In the genomic region with DNA sequence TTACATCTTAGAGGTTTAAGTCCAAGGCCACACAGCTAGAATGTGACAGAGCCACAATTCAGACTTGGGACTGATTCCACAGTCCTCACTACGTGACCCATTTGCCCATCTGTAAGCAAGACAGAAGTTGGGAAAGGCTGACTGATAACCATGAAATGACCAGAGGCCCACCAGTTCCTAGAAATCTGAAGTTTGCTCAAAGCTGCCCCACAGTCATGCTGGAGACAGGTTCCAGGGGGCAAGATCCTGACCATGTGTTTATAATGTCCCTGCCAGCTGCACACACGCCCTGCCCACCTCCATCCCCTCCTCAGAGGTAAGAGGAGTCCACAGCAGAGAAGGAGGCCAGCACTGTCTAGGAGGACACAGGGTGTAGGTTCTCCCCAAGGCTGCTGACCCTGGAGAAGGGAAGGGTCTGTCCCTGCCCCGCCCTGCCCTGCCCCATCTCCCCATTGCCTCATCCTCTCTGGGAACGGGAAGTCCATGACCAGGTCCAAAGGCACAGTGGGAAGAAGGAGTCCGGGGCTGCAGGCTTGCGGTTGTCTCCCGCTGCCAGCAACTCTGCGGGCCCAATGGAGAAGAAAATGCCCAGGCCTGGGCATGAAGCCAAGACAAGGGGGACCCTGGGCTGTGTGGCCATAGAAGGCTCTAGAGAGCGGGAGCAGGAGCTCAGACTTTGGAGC, we compare ENCODE assay signal across 1 cellular context.
A peak's percentile ranks its signal among the peaks of the same experiment; 100 is the strongest.
TF ChIP-seq lines count a peak whose summit lies in the region.

No MANE protein-coding gene starts in this region.

TF ChIP-seq in HepG2, 621 proteins besides CTCF, POLR2A, EP300 and RAD21 (continued from another document and continues in another):
- TF ChIP-seq ARID2 (CRISPR knock-in tag; IDR thresholded peaks at IDR 0.05; ENCODE audit: borderline replicate concordance) (no peak), PHF8 (CRISPR knock-in tag; IDR thresholded peaks at IDR 0.05) (no peak), ZNF777 (CRISPR knock-in tag; IDR thresholded peaks at IDR 0.05) (peak; percentile 28; the same call in 1 of the 2 replicates), PCBP2 (optimal IDR thresholded peaks at IDR 0.05; ENCODE audit: low read depth, low read length, poor library complexity, severe bottlenecking) (no peak), CEBPB (IDR thresholded peaks at IDR 0.05; ENCODE audit: borderline replicate concordance, low read depth, low read length) (peak; percentile 45; the same call in 1 of the 2 replicates), BRD4 (CRISPR knock-in tag; IDR thresholded peaks at IDR 0.05) (0 out of 2 replicates have a peak, but pooled peaks have one; percentile 4), YEATS2 (CRISPR knock-in tag; IDR thresholded peaks at IDR 0.05; ENCODE audit: borderline replicate concordance) (no peak), ZNF747 (CRISPR knock-in tag; IDR thresholded peaks at IDR 0.05; ENCODE audit: borderline replicate concordance) (no peak), ZBTB42 (CRISPR knock-in tag; IDR thresholded peaks at IDR 0.05) (peak; percentile 85; the same call in 1 of the 2 replicates), SMAD9 (CRISPR knock-in tag; IDR thresholded peaks at IDR 0.05) (peak; percentile 72; the same call in 1 of the 2 replicates), ZNF879 (CRISPR knock-in tag; IDR thresholded peaks at IDR 0.05) (no peak), NR2F6 (IDR thresholded peaks at IDR 0.05) (peak; percentile 56; the same call in 1 of the 2 replicates), NR2F6 (CRISPR knock-in tag; IDR thresholded peaks at IDR 0.05) (peak; percentile 48), TAF1 (CRISPR knock-in tag; IDR thresholded peaks at IDR 0.05) (0 out of 2 replicates have a peak, but pooled peaks have one; percentile 18), IRF2 (CRISPR knock-in tag; IDR thresholded peaks at IDR 0.05) (0 out of 2 replicates have a peak, but pooled peaks have one; percentile 33), NR2F1 (CRISPR knock-in tag; IDR thresholded peaks at IDR 0.05) (peak in 1 of 2 experiments; percentile 9; a peak in 1 of 4 replicates), NCOA1 (CRISPR knock-in tag; IDR thresholded peaks at IDR 0.05) (no peak), ZNF605 (CRISPR knock-in tag; IDR thresholded peaks at IDR 0.05) (peak; percentile 69), ZNF224 (CRISPR knock-in tag; IDR thresholded peaks at IDR 0.05) (no peak), ZNF792 (CRISPR knock-in tag; IDR thresholded peaks at IDR 0.05) (0 out of 2 replicates have a peak, but pooled peaks have one; percentile 29), JUN (CRISPR knock-in tag; IDR thresholded peaks at IDR 0.05) (no peak), ZSCAN30 (CRISPR knock-in tag; IDR thresholded peaks at IDR 0.05) (no peak), THAP11 (CRISPR knock-in tag; IDR thresholded peaks at IDR 0.05) (0 out of 2 replicates have a peak, but pooled peaks have one; percentile 22), TSC22D2 (CRISPR knock-in tag; IDR thresholded peaks at IDR 0.05; ENCODE audit: borderline replicate concordance) (0 out of 2 replicates have a peak, but pooled peaks have one; percentile 61), ZNF724P (CRISPR knock-in tag; IDR thresholded peaks at IDR 0.05; ENCODE audit: borderline replicate concordance) (no peak), ZMYM2 (CRISPR knock-in tag; IDR thresholded peaks at IDR 0.05) (0 out of 2 replicates have a peak, but pooled peaks have one; percentile 30), DMAP1 (CRISPR knock-in tag; IDR thresholded peaks at IDR 0.05) (0 out of 2 replicates have a peak, but pooled peaks have one; percentile 13), ZKSCAN8 (CRISPR knock-in tag; IDR thresholded peaks at IDR 0.05; ENCODE audit: borderline replicate concordance) (no peak), NCOR1 (IDR thresholded peaks at IDR 0.05; ENCODE audit: borderline replicate concordance, low read length) (peak; percentile 86), ZNF562 (CRISPR knock-in tag; IDR thresholded peaks at IDR 0.05; ENCODE audit: borderline replicate concordance) (no peak), ZNF790 (CRISPR knock-in tag; IDR thresholded peaks at IDR 0.05; ENCODE audit: borderline replicate concordance) (no peak), PHB2 (IDR thresholded peaks at IDR 0.05; ENCODE audit: partially characterized antibody) (no peak), NFATC3 (CRISPR knock-in tag; IDR thresholded peaks at IDR 0.05) (no peak), TGIF2 (CRISPR knock-in tag; IDR thresholded peaks at IDR 0.05) (no peak), ZNF761 (CRISPR knock-in tag; conservative IDR thresholded peaks at IDR 0.05) (0 out of 2 replicates have a peak, but pooled peaks have one; percentile 52), PITX1 (CRISPR knock-in tag; IDR thresholded peaks at IDR 0.05) (no peak; the same call in 1 of the 2 replicates), ZNF546 (CRISPR knock-in tag; conservative IDR thresholded peaks at IDR 0.05) (no peak), TAF15 (IDR thresholded peaks at IDR 0.05; ENCODE audit: low read depth, low read length, poor library complexity, severe bottlenecking) (no peak), KDM2A (CRISPR knock-in tag; IDR thresholded peaks at IDR 0.05; ENCODE audit: borderline replicate concordance, low read depth) (0 out of 2 replicates have a peak, but pooled peaks have one; percentile 20), FOXA1 (IDR thresholded peaks at IDR 0.05) (no peak), FOXA1 (CRISPR knock-in tag; IDR thresholded peaks at IDR 0.05) (0 out of 2 replicates have a peak, but pooled peaks have one; percentile 39), TMF1 (CRISPR knock-in tag; IDR thresholded peaks at IDR 0.05; ENCODE audit: low read depth) (no peak), ZSCAN25 (CRISPR knock-in tag; IDR thresholded peaks at IDR 0.05) (peak; percentile 59; the same call in 1 of the 2 replicates)
- TF ChIP-seq, protein P1, sequence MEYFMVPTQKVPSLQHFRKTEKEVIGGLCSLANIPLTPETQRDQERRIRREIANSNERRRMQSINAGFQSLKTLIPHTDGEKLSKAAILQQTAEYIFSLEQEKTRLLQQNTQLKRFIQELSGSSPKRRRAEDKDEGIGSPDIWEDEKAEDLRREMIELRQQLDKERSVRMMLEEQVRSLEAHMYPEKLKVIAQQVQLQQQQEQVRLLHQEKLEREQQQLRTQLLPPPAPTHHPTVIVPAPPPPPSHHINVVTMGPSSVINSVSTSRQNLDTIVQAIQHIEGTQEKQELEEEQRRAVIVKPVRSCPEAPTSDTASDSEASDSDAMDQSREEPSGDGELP (IDR thresholded peaks at IDR 0.05; ENCODE audit: borderline replicate concordance, low read depth), result peak; percentile 56; the same call in 1 of the 2 replicates
- TF ChIP-seq, protein P2, sequence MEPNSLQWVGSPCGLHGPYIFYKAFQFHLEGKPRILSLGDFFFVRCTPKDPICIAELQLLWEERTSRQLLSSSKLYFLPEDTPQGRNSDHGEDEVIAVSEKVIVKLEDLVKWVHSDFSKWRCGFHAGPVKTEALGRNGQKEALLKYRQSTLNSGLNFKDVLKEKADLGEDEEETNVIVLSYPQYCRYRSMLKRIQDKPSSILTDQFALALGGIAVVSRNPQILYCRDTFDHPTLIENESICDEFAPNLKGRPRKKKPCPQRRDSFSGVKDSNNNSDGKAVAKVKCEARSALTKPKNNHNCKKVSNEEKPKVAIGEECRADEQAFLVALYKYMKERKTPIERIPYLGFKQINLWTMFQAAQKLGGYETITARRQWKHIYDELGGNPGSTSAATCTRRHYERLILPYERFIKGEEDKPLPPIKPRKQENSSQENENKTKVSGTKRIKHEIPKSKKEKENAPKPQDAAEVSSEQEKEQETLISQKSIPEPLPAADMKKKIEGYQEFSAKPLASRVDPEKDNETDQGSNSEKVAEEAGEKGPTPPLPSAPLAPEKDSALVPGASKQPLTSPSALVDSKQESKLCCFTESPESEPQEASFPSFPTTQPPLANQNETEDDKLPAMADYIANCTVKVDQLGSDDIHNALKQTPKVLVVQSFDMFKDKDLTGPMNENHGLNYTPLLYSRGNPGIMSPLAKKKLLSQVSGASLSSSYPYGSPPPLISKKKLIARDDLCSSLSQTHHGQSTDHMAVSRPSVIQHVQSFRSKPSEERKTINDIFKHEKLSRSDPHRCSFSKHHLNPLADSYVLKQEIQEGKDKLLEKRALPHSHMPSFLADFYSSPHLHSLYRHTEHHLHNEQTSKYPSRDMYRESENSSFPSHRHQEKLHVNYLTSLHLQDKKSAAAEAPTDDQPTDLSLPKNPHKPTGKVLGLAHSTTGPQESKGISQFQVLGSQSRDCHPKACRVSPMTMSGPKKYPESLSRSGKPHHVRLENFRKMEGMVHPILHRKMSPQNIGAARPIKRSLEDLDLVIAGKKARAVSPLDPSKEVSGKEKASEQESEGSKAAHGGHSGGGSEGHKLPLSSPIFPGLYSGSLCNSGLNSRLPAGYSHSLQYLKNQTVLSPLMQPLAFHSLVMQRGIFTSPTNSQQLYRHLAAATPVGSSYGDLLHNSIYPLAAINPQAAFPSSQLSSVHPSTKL (CRISPR knock-in tag; IDR thresholded peaks at IDR 0.05), result peak; percentile 42
- TF ChIP-seq, protein P3, sequence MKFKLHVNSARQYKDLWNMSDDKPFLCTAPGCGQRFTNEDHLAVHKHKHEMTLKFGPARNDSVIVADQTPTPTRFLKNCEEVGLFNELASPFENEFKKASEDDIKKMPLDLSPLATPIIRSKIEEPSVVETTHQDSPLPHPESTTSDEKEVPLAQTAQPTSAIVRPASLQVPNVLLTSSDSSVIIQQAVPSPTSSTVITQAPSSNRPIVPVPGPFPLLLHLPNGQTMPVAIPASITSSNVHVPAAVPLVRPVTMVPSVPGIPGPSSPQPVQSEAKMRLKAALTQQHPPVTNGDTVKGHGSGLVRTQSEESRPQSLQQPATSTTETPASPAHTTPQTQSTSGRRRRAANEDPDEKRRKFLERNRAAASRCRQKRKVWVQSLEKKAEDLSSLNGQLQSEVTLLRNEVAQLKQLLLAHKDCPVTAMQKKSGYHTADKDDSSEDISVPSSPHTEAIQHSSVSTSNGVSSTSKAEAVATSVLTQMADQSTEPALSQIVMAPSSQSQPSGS (CRISPR knock-in tag; IDR thresholded peaks at IDR 0.05), result 0 out of 2 replicates have a peak, but pooled peaks have one; percentile 6
- TF ChIP-seq, protein P4, sequence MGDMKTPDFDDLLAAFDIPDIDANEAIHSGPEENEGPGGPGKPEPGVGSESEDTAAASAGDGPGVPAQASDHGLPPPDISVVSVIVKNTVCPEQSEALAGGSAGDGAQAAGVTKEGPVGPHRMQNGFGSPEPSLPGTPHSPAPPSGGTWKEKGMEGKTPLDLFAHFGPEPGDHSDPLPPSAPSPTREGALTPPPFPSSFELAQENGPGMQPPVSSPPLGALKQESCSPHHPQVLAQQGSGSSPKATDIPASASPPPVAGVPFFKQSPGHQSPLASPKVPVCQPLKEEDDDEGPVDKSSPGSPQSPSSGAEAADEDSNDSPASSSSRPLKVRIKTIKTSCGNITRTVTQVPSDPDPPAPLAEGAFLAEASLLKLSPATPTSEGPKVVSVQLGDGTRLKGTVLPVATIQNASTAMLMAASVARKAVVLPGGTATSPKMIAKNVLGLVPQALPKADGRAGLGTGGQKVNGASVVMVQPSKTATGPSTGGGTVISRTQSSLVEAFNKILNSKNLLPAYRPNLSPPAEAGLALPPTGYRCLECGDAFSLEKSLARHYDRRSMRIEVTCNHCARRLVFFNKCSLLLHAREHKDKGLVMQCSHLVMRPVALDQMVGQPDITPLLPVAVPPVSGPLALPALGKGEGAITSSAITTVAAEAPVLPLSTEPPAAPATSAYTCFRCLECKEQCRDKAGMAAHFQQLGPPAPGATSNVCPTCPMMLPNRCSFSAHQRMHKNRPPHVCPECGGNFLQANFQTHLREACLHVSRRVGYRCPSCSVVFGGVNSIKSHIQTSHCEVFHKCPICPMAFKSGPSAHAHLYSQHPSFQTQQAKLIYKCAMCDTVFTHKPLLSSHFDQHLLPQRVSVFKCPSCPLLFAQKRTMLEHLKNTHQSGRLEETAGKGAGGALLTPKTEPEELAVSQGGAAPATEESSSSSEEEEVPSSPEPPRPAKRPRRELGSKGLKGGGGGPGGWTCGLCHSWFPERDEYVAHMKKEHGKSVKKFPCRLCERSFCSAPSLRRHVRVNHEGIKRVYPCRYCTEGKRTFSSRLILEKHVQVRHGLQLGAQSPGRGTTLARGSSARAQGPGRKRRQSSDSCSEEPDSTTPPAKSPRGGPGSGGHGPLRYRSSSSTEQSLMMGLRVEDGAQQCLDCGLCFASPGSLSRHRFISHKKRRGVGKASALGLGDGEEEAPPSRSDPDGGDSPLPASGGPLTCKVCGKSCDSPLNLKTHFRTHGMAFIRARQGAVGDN (CRISPR knock-in tag; IDR thresholded peaks at IDR 0.05), result peak; percentile 78
- TF ChIP-seq, protein P5, sequence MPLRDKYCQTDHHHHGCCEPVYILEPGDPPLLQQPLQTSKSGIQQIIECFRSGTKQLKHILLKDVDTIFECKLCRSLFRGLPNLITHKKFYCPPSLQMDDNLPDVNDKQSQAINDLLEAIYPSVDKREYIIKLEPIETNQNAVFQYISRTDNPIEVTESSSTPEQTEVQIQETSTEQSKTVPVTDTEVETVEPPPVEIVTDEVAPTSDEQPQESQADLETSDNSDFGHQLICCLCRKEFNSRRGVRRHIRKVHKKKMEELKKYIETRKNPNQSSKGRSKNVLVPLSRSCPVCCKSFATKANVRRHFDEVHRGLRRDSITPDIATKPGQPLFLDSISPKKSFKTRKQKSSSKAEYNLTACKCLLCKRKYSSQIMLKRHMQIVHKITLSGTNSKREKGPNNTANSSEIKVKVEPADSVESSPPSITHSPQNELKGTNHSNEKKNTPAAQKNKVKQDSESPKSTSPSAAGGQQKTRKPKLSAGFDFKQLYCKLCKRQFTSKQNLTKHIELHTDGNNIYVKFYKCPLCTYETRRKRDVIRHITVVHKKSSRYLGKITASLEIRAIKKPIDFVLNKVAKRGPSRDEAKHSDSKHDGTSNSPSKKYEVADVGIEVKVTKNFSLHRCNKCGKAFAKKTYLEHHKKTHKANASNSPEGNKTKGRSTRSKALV (CRISPR knock-in tag; IDR thresholded peaks at IDR 0.05), result 0 out of 2 replicates have a peak, but pooled peaks have one; percentile 33
- TF ChIP-seq, protein P6, sequence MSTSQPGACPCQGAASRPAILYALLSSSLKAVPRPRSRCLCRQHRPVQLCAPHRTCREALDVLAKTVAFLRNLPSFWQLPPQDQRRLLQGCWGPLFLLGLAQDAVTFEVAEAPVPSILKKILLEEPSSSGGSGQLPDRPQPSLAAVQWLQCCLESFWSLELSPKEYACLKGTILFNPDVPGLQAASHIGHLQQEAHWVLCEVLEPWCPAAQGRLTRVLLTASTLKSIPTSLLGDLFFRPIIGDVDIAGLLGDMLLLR (CRISPR knock-in tag; IDR thresholded peaks at IDR 0.05), result no peak
- TF ChIP-seq, protein P7, sequence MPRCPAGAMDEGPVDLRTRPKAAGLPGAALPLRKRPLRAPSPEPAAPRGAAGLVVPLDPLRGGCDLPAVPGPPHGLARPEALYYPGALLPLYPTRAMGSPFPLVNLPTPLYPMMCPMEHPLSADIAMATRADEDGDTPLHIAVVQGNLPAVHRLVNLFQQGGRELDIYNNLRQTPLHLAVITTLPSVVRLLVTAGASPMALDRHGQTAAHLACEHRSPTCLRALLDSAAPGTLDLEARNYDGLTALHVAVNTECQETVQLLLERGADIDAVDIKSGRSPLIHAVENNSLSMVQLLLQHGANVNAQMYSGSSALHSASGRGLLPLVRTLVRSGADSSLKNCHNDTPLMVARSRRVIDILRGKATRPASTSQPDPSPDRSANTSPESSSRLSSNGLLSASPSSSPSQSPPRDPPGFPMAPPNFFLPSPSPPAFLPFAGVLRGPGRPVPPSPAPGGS (CRISPR knock-in tag; IDR thresholded peaks at IDR 0.05), result peak; percentile 69; the same call in 1 of the 2 replicates
- TF ChIP-seq, protein P8, sequence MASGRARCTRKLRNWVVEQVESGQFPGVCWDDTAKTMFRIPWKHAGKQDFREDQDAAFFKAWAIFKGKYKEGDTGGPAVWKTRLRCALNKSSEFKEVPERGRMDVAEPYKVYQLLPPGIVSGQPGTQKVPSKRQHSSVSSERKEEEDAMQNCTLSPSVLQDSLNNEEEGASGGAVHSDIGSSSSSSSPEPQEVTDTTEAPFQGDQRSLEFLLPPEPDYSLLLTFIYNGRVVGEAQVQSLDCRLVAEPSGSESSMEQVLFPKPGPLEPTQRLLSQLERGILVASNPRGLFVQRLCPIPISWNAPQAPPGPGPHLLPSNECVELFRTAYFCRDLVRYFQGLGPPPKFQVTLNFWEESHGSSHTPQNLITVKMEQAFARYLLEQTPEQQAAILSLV (CRISPR knock-in tag; IDR thresholded peaks at IDR 0.05; ENCODE audit: borderline replicate concordance), result no peak
